Comparison of ENCODE assay signal across 8 cellular contexts in the genomic region with DNA sequence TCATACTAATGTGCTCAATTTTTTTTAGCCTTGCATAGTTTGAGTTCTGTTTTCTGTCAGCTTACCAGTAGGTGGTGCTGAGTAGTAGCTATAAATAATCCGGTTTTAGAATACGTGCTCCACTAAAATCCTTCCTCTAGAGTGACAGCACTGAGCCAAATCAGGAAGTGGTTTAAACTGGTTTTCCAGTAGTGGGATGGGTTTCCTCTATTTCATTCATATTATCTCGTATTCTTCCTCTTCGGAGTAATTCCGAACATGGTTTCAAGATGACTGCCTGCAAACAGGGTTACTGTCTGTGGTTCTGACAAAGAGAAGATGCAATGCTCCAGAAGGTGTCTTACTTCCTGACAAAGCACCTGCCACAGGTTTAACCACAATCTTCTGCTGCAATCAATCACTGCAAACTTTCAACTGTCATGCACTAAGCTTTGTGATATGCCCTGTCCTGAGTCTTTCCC.
DNase-seq lines count a peak whose midpoint lies in the region; ATAC-seq and TF ChIP-seq lines count a peak whose summit lies in the region.

No MANE protein-coding gene starts in this region.

- peak overlapping the region; percentile 20 for H3K4me2 ChIP-seq in BLaER1
- peak overlapping the region; percentile 51 for H3K4me2 ChIP-seq in OCI-LY3 (ENCODE audit: low read length)

- H3K9me3 ChIP-seq in BLaER1, result peaks cover 21% of the 10 kb centered on the region
- H3K9me3 ChIP-seq in OCI-LY3 (ENCODE audit: insufficient read depth, low read length), result peaks cover 8% of the 10 kb centered on the region; the same call in 1 of the 2 replicates

- H3K9ac ChIP-seq in BLaER1 (no peak overlapping the region), OCI-LY3 (ENCODE audit: low read length) (no peak overlapping the region)

- H2AFZ ChIP-seq in OCI-LY3 (ENCODE audit: low read depth, low read length), result peak overlapping the region; percentile 47

- H3K4me1 ChIP-seq in BLaER1, result peaks cover 14% of the 10 kb centered on the region; the same call in 1 of the 2 replicates
- H3K4me1 ChIP-seq in OCI-LY3 (ENCODE audit: low read length), result peaks cover 22% of the 10 kb centered on the region

- no peaks in the 10 kb centered on the region for H3K79me2 ChIP-seq in OCI-LY3 (ENCODE audit: low read length)

- no peak overlapping the region for H3K27ac ChIP-seq in BLaER1
- H3K27ac ChIP-seq in OCI-LY3 (ENCODE audit: low read length), result 0 out of 2 replicates have a peak overlapping the region, but pooled peaks have one; percentile 9

- in situ Hi-C loops in G401 (cut with HindIII; ENCODE audit: low sequenced_read_pairs), result no loop called here

- no peak for DNase-seq in kidney epithelial cell (ENCODE audit: low read depth)
- DNase-seq in effector CD8-positive, alpha-beta T cell (lab: John Stamatoyannopoulos, UW), result no peak
- DNase-seq in activated effector memory CD4-positive, alpha-beta T cell treated with anti-CD3 and anti-CD28 coated beads, Interleukin-2, amount 50 U/mL, for 16 hours, result no peak
- no peak for DNase-seq in G401 (ENCODE audit: low spot score)

- no peak overlapping the region for H3K4me3 ChIP-seq in BLaER1
- H3K4me3 ChIP-seq in OCI-LY3 (ENCODE audit: low read length), result peak overlapping the region; percentile 36
- H3K4me3 ChIP-seq in kidney epithelial cell (ENCODE audit: low read depth, low read length), result no peak overlapping the region

- no peaks in the 10 kb centered on the region for H3K27me3 ChIP-seq in BLaER1
- no peaks in the 10 kb centered on the region for H3K27me3 ChIP-seq in OCI-LY3 (ENCODE audit: low read depth, low read length)
- no peaks in the 10 kb centered on the region for H3K27me3 ChIP-seq in kidney epithelial cell (ENCODE audit: control insufficient read depth, insufficient read depth, low read length)

- ATAC-seq in GM18870 (IDR thresholded peaks at IDR 0.05; ENCODE audit: unreplicated experiment) (peak; percentile 90), HG03175 (IDR thresholded peaks at IDR 0.05; ENCODE audit: unreplicated experiment) (peak; percentile 60)

- H3K36me3 ChIP-seq in BLaER1, result no peaks in the 10 kb centered on the region
- H3K36me3 ChIP-seq in OCI-LY3 (replicated peaks; ENCODE audit: low read depth, low read length), result peaks cover 6% of the 10 kb centered on the region
- H3K36me3 ChIP-seq in kidney epithelial cell (ENCODE audit: control insufficient read depth, insufficient read depth, low read length), result no peaks in the 10 kb centered on the region

- peak; percentile 85 for TF ChIP-seq CTCF in OCI-LY3 (IDR thresholded peaks at IDR 0.05; ENCODE audit: low read depth, low read length)
- TF ChIP-seq CTCF in kidney epithelial cell (IDR thresholded peaks at IDR 0.05; ENCODE audit: insufficient read depth, low read length, poor library complexity, severe bottlenecking), result peak; percentile 41

- H4K20me1 ChIP-seq in BLaER1 (no peaks in the 10 kb centered on the region), OCI-LY3 (ENCODE audit: insufficient read depth, low read length) (no peaks in the 10 kb centered on the region)
